In genomic region chr6:149026530-149026942, GRCh38 we compare ENCODE assay signal across 8 cellular contexts.
DNase-seq lines count a peak whose midpoint lies in the region; ATAC-seq and TF ChIP-seq lines count a peak whose summit lies in the region.

No MANE protein-coding gene starts in this region.

- H3K27ac ChIP-seq in SJSA1 = peak overlapping the region; percentile 25; the same call in 1 of the 2 replicates

- TF ChIP-seq CTCF in retinal pigment epithelial cell (conservative IDR thresholded peaks at IDR 0.05; ENCODE audit: low read depth, low read length) = peak; percentile 60

- H3K36me3 ChIP-seq in SJSA1 = no peaks in the 10 kb centered on the region

- TF ChIP-seq POLR2A in erythroblast (IDR thresholded peaks at IDR 0.05; ENCODE audit: low read length) = no peak

- no peak for ATAC-seq in GM19397 (IDR thresholded peaks at IDR 0.05; ENCODE audit: unreplicated experiment)
- ATAC-seq in HG02884 (IDR thresholded peaks at IDR 0.05; ENCODE audit: unreplicated experiment) = no peak

- no peaks in the 10 kb centered on the region for H3K9me3 ChIP-seq in SJSA1 (replicated peaks)

- DNase-seq in ELF-1 (ENCODE audit: low read depth, low spot score) (peak; percentile 36), LoVo (ENCODE audit: low spot score) (peak; percentile 32), SJSA1 (ENCODE audit: low read depth in 1 of 2, low spot score in 2 of 2) (peak; percentile 79 to 95), erythroblast (lab: John Stamatoyannopoulos, UW) (peak; percentile 66 to 67), retinal pigment epithelial cell (ENCODE audit: low read depth) (peak; percentile 51)
- DNase-seq in activated effector memory CD4-positive, alpha-beta T cell treated with Interleukin-2 at 50 U/mL for 16 hours = no peak

- peaks cover 23% of the 10 kb centered on the region for H3K4me1 ChIP-seq in SJSA1 (replicated peaks)

- no peaks in the 10 kb centered on the region for H3K27me3 ChIP-seq in SJSA1 (replicated peaks)

- no peak overlapping the region for H3K4me3 ChIP-seq in SJSA1
- no peak overlapping the region for H3K4me3 ChIP-seq in retinal pigment epithelial cell (ENCODE audit: low read length)
